8 cellular contexts compared by ENCODE assay signal in genomic region chr2:98608118-98608961, GRCh38. TPM values are rescaled to one million over a fixed set of nuclear protein-coding genes. Genes with fewer than 3 reads are reported as not detected.
DNase-seq lines count a peak whose midpoint lies in the region; ATAC-seq and TF ChIP-seq lines count a peak whose summit lies in the region.

A gene with protein sequence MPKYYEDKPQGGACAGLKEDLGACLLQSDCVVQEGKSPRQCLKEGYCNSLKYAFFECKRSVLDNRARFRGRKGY (minus strand): TSS chr2:98608512. CDS start chr2:98608405, 107 bp downstream.
Gene UNC50, plus strand, starts transcription at chr2:98608589. Its CDS starts 1,171 bp downstream, at chr2:98609760.

- TF ChIP-seq POLR2A in esophagus muscularis mucosa (IDR thresholded peaks at IDR 0.05; ENCODE audit: low read depth), result peak; percentile 84

- no peaks in the 10 kb centered on the region for H3K27me3 ChIP-seq in KMS-11 (ENCODE audit: insufficient read depth, low read depth)
- no peaks in the 10 kb centered on the region for H3K27me3 ChIP-seq in Panc1 (ENCODE audit: control insufficient read depth, insufficient read depth, low read length)
- peaks cover 0 to 4% (median 0%) of the 10 kb centered on the region in 4 donors for H3K27me3 ChIP-seq in esophagus muscularis mucosa
- H3K27me3 ChIP-seq in muscle layer of duodenum (ENCODE audit: low read depth, low read length), result no peaks in the 10 kb centered on the region

- TF ChIP-seq EP300 in esophagus muscularis mucosa (IDR thresholded peaks at IDR 0.05), result no peak

- intact Hi-C loops in Panc1 (cut with micrococcal nuclease; ENCODE audit: unreplicated experiment) (no loop called here), esophagus muscularis mucosa (cut with DNase I) (loop anchor here (10.0 kb wide), 1 partner anchor 164 kb away; the partner anchor contains the start of gene INPP4A)

- peak within 1 kb of the TSS; percentile 87 for H3K4me3 ChIP-seq in KMS-11 (IDR thresholded peaks at IDR 0.05; ENCODE audit: insufficient read depth, low read depth, low read length)
- peak within 1 kb of the TSS; percentile 98 for H3K4me3 ChIP-seq in Panc1 (ENCODE audit: low read depth in 2 of 2, low read length in 2 of 2)
- H3K4me3 ChIP-seq in esophagus muscularis mucosa, result peak within 1 kb of the TSS; percentile 72 to 98 (median 94)
- H3K4me3 ChIP-seq in muscle layer of duodenum (ENCODE audit: low read depth in 1 of 2, low read length in 2 of 2), result peak within 1 kb of the TSS; percentile 97

- WGBS in esophagus muscularis mucosa, result 0% methylated on average over 31 of the region's 92 CpGs

- H3K79me2 ChIP-seq in KMS-11 (ENCODE audit: insufficient read depth, low read depth), result peaks cover 23% of the 10 kb centered on the region

- TF ChIP-seq CTCF in KMS-11 (conservative IDR thresholded peaks at IDR 0.05; ENCODE audit: low read depth, low read length), result no peak
- TF ChIP-seq CTCF in Panc1 (IDR thresholded peaks at IDR 0.05), result no peak
- TF ChIP-seq CTCF in esophagus muscularis mucosa (IDR thresholded peaks at IDR 0.05), result no peak

- peaks cover 17% of the 10 kb centered on the region for H3K36me3 Mint-ChIP-seq in activated T-cell treated with anti-CD3 and anti-CD28 coated beads, Interleukin-2, amount 50 U/mL, for 4 hours (ENCODE audit: insufficient read depth)

- peak within 1 kb of the TSS; percentile 84 for H3K4me3 Mint-ChIP-seq in activated T-cell treated with anti-CD3 and anti-CD28 coated beads, Interleukin-2, amount 50 U/mL, for 4 hours

- no peaks in the 10 kb centered on the region for H3K9me3 Mint-ChIP-seq in activated T-cell treated with anti-CD3 and anti-CD28 coated beads, Interleukin-2, amount 50 U/mL, for 4 hours

- in situ Hi-C loops in Panc1 (cut with HindIII; ENCODE audit: low pct_unique_long_range_greater_than_20kb, low sequenced_read_pairs), result no loop called here

- DNase-seq in DMS53 treated with DMSO at 0.1 percent for 48 hours (lab: John Stamatoyannopoulos, UW; ENCODE audit: unreplicated experiment), result peak; percentile 90
- no peak for DNase-seq in Panc1 (ENCODE audit: low read depth, low spot score)
- peak; percentile 84 for DNase-seq in activated T-cell treated with anti-CD3 and anti-CD28 coated beads, Interleukin-2, amount 50 U/mL, for 4 hours
- DNase-seq in esophagus muscularis mucosa (ENCODE audit: extremely low spot score), result peak; percentile 97
- DNase-seq in stimulated activated CD8-positive, alpha-beta memory T cell treated with anti-CD3 and anti-CD28 coated beads, Interleukin-7, amount 100 ng/mL, for 24 hours (ENCODE audit: low read depth), result peak; percentile 89

- peak within 1 kb of the TSS; percentile 98 for H2AFZ ChIP-seq in KMS-11 (ENCODE audit: low read depth)

- peak; percentile 83 for ATAC-seq in GM21737 (IDR thresholded peaks at IDR 0.05; ENCODE audit: unreplicated experiment)
- peak; percentile 98 for ATAC-seq in Panc1
- ATAC-seq in activated T-cell treated with anti-CD3 and anti-CD28 coated beads, Interleukin-2, amount 50 U/mL, for 4 hours, result peak; percentile 91 to 93

- H3K4me1 ChIP-seq in KMS-11 (ENCODE audit: low read depth, poor library complexity, severe bottlenecking), result peaks cover 22% of the 10 kb centered on the region
- H3K4me1 ChIP-seq in Panc1 (ENCODE audit: control insufficient read depth, insufficient read depth, low read length), result peaks cover 22% of the 10 kb centered on the region
- peaks cover 47 to 73% (median 61%) of the 10 kb centered on the region in 4 donors for H3K4me1 ChIP-seq in esophagus muscularis mucosa
- peaks cover 28 to 54% of the 10 kb centered on the region in 2 donors for H3K4me1 ChIP-seq in muscle layer of duodenum (ENCODE audit: control insufficient read depth in 1 of 2, insufficient read depth in 2 of 2, low read length in 2 of 2)

- no peaks in the 10 kb centered on the region for H3K27me3 Mint-ChIP-seq in activated T-cell treated with anti-CD3 and anti-CD28 coated beads, Interleukin-2, amount 50 U/mL, for 4 hours (ENCODE audit: low read depth)

- POLR2A ChIA-PET in Panc1 (lab: Charles Lee), result no interaction called here

- H3K9ac ChIP-seq in KMS-11, result peak within 1 kb of the TSS; percentile 93

- H3K4me1 Mint-ChIP-seq in activated T-cell treated with anti-CD3 and anti-CD28 coated beads, Interleukin-2, amount 50 U/mL, for 4 hours (ENCODE audit: low read depth), result peaks cover 67% of the 10 kb centered on the region

- CTCF ChIA-PET in Panc1 (lab: Charles Lee), result no interaction called here

- peak within 1 kb of the TSS; percentile 76 for H3K27ac ChIP-seq in KMS-11
- peak within 1 kb of the TSS; percentile 96 for H3K27ac ChIP-seq in Panc1 (ENCODE audit: low read length)
- H3K27ac ChIP-seq in esophagus muscularis mucosa (replicated peaks in 1 of 4), result peak within 1 kb of the TSS; percentile 96 to 98 (median 98)
- peak within 1 kb of the TSS; percentile 96 for H3K27ac ChIP-seq in muscle layer of duodenum (ENCODE audit: low read length)

- BruUV-seq in Panc1 (replicated peaks; lab: Mats Ljungman, UMichigan), result no TSS peak

- H3K36me3 ChIP-seq in KMS-11 (ENCODE audit: insufficient read depth) (no peaks in the 10 kb centered on the region), Panc1 (ENCODE audit: control insufficient read depth, insufficient read depth, low read length) (peaks cover 21% of the 10 kb centered on the region), esophagus muscularis mucosa (peaks cover 13 to 38% (median 27%) of the 10 kb centered on the region in 4 donors), muscle layer of duodenum (ENCODE audit: control insufficient read depth in 1 of 2, insufficient read depth in 2 of 2, low read length in 2 of 2) (peaks cover 8 to 25% of the 10 kb centered on the region in 2 donors)

- no peaks in the 10 kb centered on the region for H4K20me1 ChIP-seq in KMS-11 (ENCODE audit: insufficient read depth)

- H3K9me3 ChIP-seq in Panc1 (ENCODE audit: control insufficient read depth, insufficient read depth, low read depth, low read length) (no peaks in the 10 kb centered on the region), esophagus muscularis mucosa (no peaks in the 10 kb centered on the region), muscle layer of duodenum (ENCODE audit: control insufficient read depth in 1 of 2, low read length in 2 of 2) (no peaks in the 10 kb centered on the region)

- peak within 1 kb of the TSS; percentile 95 for H3K4me2 ChIP-seq in KMS-11

RNA-seq across cellular contexts. Expression of the first gene that starts in this region (rescaled TPM):
- 20.6 TPM for total RNA-seq in Panc1 (2021; ENCODE audit: unreplicated experiment)
- 17.4 TPM for polyA plus RNA-seq in Panc1 (2012; ENCODE audit: insufficient read length)
- total RNA-seq in activated T-cell treated with anti-CD3 and anti-CD28 coated beads, Interleukin-2, amount 50 U/mL, for 4 hours, result 10 to 100 TPM; 14.5 to 17.6 (median 15.9) TPM
- 10 to 100 TPM; 28.3 to 48.2 (median 31.7) TPM for total RNA-seq in esophagus muscularis mucosa

RNA-seq across cellular contexts. Expression of gene UNC50, which starts in this region (rescaled TPM):
- total RNA-seq in Panc1 (2021; ENCODE audit: unreplicated experiment) (43.6 TPM), esophagus muscularis mucosa (10 to 100 TPM; 34.0 to 51.4 (median 40.7) TPM)
- 38.7 TPM for polyA plus RNA-seq in Panc1 (2012; ENCODE audit: insufficient read length)
- total RNA-seq in activated T-cell treated with anti-CD3 and anti-CD28 coated beads, Interleukin-2, amount 50 U/mL, for 4 hours, result 10 to 100 TPM; 30.2 to 39.1 (median 35.9) TPM
